In genomic region chr4:87079967-87080366, GRCh38 we compare ENCODE assay signal across 15 cellular contexts.
DNase-seq lines count a peak whose midpoint lies in the region; ATAC-seq and TF ChIP-seq lines count a peak whose summit lies in the region.
"Had no signal": no experiment of that assay in that cellular context is flagged by ENCODE, and none has a peak within 500 bp of the region (broad histone marks: within the 10 kb centered on the region; RNA-seq: fewer than 3 reads in every experiment).

No MANE protein-coding gene starts in this region.

- TF ChIP-seq CTCF in heart right ventricle (IDR thresholded peaks at IDR 0.05) = no peak
- TF ChIP-seq CTCF in progenitor cell of endocrine pancreas (IDR thresholded peaks at IDR 0.05; ENCODE audit: unreplicated experiment) = no peak
- no peak for TF ChIP-seq CTCF in uterus (IDR thresholded peaks at IDR 0.05)

- peaks cover 18% of the 10 kb centered on the region for H3K36me3 Mint-ChIP-seq in progenitor cell of endocrine pancreas (ENCODE audit: insufficient read depth)

- H3K36me3 ChIP-seq in heart right ventricle = peaks cover 0 to 12% (median 0%) of the 10 kb centered on the region in 9 donors
- no peaks in the 10 kb centered on the region for H3K36me3 ChIP-seq in uterus

- ATAC-seq in heart right ventricle (no peak), Right ventricle myocardium inferior (no peak)
- ATAC-seq: WTC11 had no signal

- no peak overlapping the region for H3K4me3 Mint-ChIP-seq in progenitor cell of endocrine pancreas (ENCODE audit: low read depth)
- H3K4me3 Mint-ChIP-seq: WTC11 had no signal

- H3K9me3 ChIP-seq in heart right ventricle (no peaks in the 10 kb centered on the region), uterus (no peaks in the 10 kb centered on the region)

- peak overlapping the region; percentile 54 for H3K27ac Mint-ChIP-seq in progenitor cell of endocrine pancreas

- H3K27me3 ChIP-seq in heart right ventricle (no peaks in the 10 kb centered on the region), uterus (no peaks in the 10 kb centered on the region)

- H3K27me3 Mint-ChIP-seq in progenitor cell of endocrine pancreas = no peaks in the 10 kb centered on the region

- H3K27ac ChIP-seq in heart right ventricle (peak overlapping the region; percentile 26 to 88 (median 76)), uterus (peak overlapping the region; percentile 66 to 68)

- H3K4me3 ChIP-seq in heart right ventricle (no peak overlapping the region), uterus (no peak overlapping the region)

- 49% methylated on average over 2 of the region's 2 CpGs for WGBS in heart right ventricle, 2 donors

- TF ChIP-seq POLR2A in erythroblast (IDR thresholded peaks at IDR 0.05; ENCODE audit: low read length) (no peak), uterus (IDR thresholded peaks at IDR 0.05) (no peak)

- intact Hi-C loops in heart right ventricle (cut with DNase I) = loop anchor here in 6 of 10 donors (2.0 to 10.0 kb wide), 3 partner anchors 73 to 75 kb away; no protein-coding TSS in a partner anchor
- intact Hi-C loops in Right ventricle myocardium inferior (cut with DNase I) = loop anchor here (5.0 kb wide), 2 partner anchors 53 to 73 kb away; no protein-coding TSS in a partner anchor
- intact Hi-C loops in uterus (cut with DNase I; ENCODE audit: low total_unique reads) = no loop called here

- no peak for DNase-seq in heart right ventricle
- DNase-seq in Right ventricle myocardium inferior (ENCODE audit: missing footprints) = no peak
- peak; percentile 34 to 47 for DNase-seq in erythroblast (lab: John Stamatoyannopoulos, UW)
- DNase-seq in progenitor cell of endocrine pancreas (ENCODE audit: low spot score, unreplicated experiment) = no peak
- DNase-seq in uterus = no peak
- no peak for DNase-seq in SKM-1 (lab: John Stamatoyannopoulos, UW; ENCODE audit: unreplicated experiment)
- no peak for DNase-seq in NCI-H1694 (lab: John Stamatoyannopoulos, UW)
- DNase-seq in NOMO-1 treated with dmso at 0.1 percent for 144 hours (lab: John Stamatoyannopoulos, UW; ENCODE audit: unreplicated experiment) = no peak
- DNase-seq: ACHN; activated naive CD4-positive, alpha-beta T cell treated with anti-CD3 and anti-CD28 coated beads, Interleukin-2, amount 50 U/mL, for 16 hours; DMS153; KG1; NCI-H1930; small intestine had no signal

- H3K4me1 Mint-ChIP-seq in progenitor cell of endocrine pancreas (ENCODE audit: low read depth) = peaks cover 7% of the 10 kb centered on the region

- H3K9me3 Mint-ChIP-seq in progenitor cell of endocrine pancreas (ENCODE audit: low read depth) = peaks cover 4% of the 10 kb centered on the region

- H3K4me1 ChIP-seq in heart right ventricle = peaks cover 11 to 100% (median 89%) of the 10 kb centered on the region in 9 donors
- peaks cover 0 to 23% of the 10 kb centered on the region in 2 donors for H3K4me1 ChIP-seq in uterus

Comparison
In these comparisons a context has a peak if more than half of its experiments do, and no peak if none do; other contexts are left out.
1. DNase-seq: peak in erythroblast (2 of 2); none in heart right ventricle (0 of 2), Right ventricle myocardium inferior (single experiment), progenitor cell of endocrine pancreas (single experiment), uterus (0 of 2), SKM-1 (single experiment), NCI-H1694 (single experiment) and NOMO-1 treated with dmso at 0.1 percent for 144 hours (single experiment).